ENCODE assay signal across 30 cellular contexts in genomic region chr12:56326533-56326932, GRCh38. TPM values are rescaled to one million over a fixed set of nuclear protein-coding genes. Genes with fewer than 3 reads are reported as not detected.
DNase-seq lines count a peak whose midpoint lies in the region; ATAC-seq, FAIRE-seq and TF ChIP-seq lines count a peak whose summit lies in the region.
"Had no signal": no experiment of that assay in that cellular context is flagged by ENCODE, and none has a peak within 500 bp of the region (broad histone marks: within the 10 kb centered on the region; RNA-seq: fewer than 3 reads in every experiment).

No MANE protein-coding gene starts in this region.

- no peak for FAIRE-seq in K562 (lab: Jason Lieb, UNC)

- H3K27ac ChIP-seq in K562 (ENCODE audit: extremely low read depth, low read depth, low read length) (no peak overlapping the region), WERI-Rb-1 (no peak overlapping the region)
- H3K27ac ChIP-seq: body of pancreas, HL-60, left lung, parathyroid adenoma, thyroid gland had no signal

- H3K4me1 ChIP-seq in K562 (replicated peaks in 1 of 2; ENCODE audit: control insufficient read depth in 2 of 2, insufficient read depth in 2 of 2, low read length in 2 of 2), result peaks cover 10 to 15% of the 10 kb centered on the region in 2 experiments; a peak in 3 of 5 replicates
- H3K4me1 ChIP-seq: body of pancreas, left lung, parathyroid adenoma, thyroid gland had no signal

- no peak overlapping the region for H3K4me3 Mint-ChIP-seq in stimulated activated naive B cell treated with anti-CD40 and anti-IgM and Interleukin-4, amounts not matched to agents 10 μg/mL and 1 μg/mL and 100 μg/mL, for 72 hours
- H3K4me3 Mint-ChIP-seq: central memory CD8-positive, alpha-beta T cell; effector memory CD8-positive, alpha-beta T cell; neural crest cell had no signal

- no peaks in the 10 kb centered on the region for H3K9me3 ChIP-seq in K562 (replicated peaks; ENCODE audit: control insufficient read depth, insufficient read depth, low read depth, low read length)
- H3K9me3 ChIP-seq in WERI-Rb-1 (ENCODE audit: severe bottlenecking), result no peaks in the 10 kb centered on the region
- H3K9me3 ChIP-seq: body of pancreas, left lung, thyroid gland had no signal

- peak; percentile 9 for DNase-seq in NCI-H2029 (lab: John Stamatoyannopoulos, UW)
- DNase-seq in NCI-H2029 treated with DMSO at 0.1 percent for 48 hours (lab: John Stamatoyannopoulos, UW), result no peak
- no peak for DNase-seq in K562 (ENCODE audit: extremely low read depth in 1 of 4, low spot score in 3 of 4)
- DNase-seq in stimulated activated naive B cell treated with anti-CD40 and anti-IgM and Interleukin-4, amounts not matched to agents 10 μg/mL and 1 μg/mL and 100 μg/mL, for 72 hours, result no peak
- no peak for DNase-seq in WERI-Rb-1
- DNase-seq: 8988T; activated CD4-positive, alpha-beta T cell treated with anti-CD3 and anti-CD28 coated beads for 4 hours; activated naive CD4-positive, alpha-beta T cell treated with anti-CD3 and anti-CD28 coated beads, Interleukin-2, amount 50 U/mL, for 16 hours; DND-41; effector memory CD8-positive, alpha-beta T cell; erythroblast; left lung; mesendoderm; NCI-H1436 treated with DMSO at 0.1 percent for 48 hours; NCI-H524; retina; SIG-M5; stimulated activated CD4-positive, alpha-beta T cell treated with anti-CD3 and anti-CD28 coated beads, Interleukin-2, amount 100 ng/mL, for 24 hours had no signal

- no peak overlapping the region for H3K4me3 ChIP-seq in K562
- no peak overlapping the region for H3K4me3 ChIP-seq in WERI-Rb-1 (ENCODE audit: low read depth, low read length)
- H3K4me3 ChIP-seq: body of pancreas, left lung, thyroid gland had no signal

- CTCF ChIA-PET in K562 (lab: Yijun Ruan, JAX; ENCODE audit: low intra/inter-chr PET ratio), result no interaction called here

- H3K9me3 Mint-ChIP-seq in stimulated activated naive B cell treated with anti-CD40 and anti-IgM and Interleukin-4, amounts not matched to agents 10 μg/mL and 1 μg/mL and 100 μg/mL, for 72 hours, result no peaks in the 10 kb centered on the region
- H3K9me3 Mint-ChIP-seq: activated T-helper 2 cell treated with anti-CD3 and anti-CD28 coated beads, Interferon-gamma antibody, Interleukin-2, Interleukin-4, amounts not matched to agents 10 μg/mL and 5 μg/mL and 100 μg/mL, durations not matched to agents 14 hours and 24 hours and 36 hours; central memory CD8-positive, alpha-beta T cell; effector memory CD8-positive, alpha-beta T cell; neural crest cell had no signal

- H4K20me1 ChIP-seq in K562 (replicated peaks; ENCODE audit: control insufficient read depth, insufficient read depth, low read length), result no peaks in the 10 kb centered on the region

- H3K27me3 ChIP-seq in K562 (ENCODE audit: control insufficient read depth in 2 of 2, insufficient read depth in 2 of 2, low read length in 2 of 2), result no peaks in the 10 kb centered on the region
- H3K27me3 ChIP-seq in WERI-Rb-1 (ENCODE audit: insufficient read depth, low read depth, severe bottlenecking), result no peaks in the 10 kb centered on the region
- H3K27me3 ChIP-seq: body of pancreas, left lung, thyroid gland had no signal

- peak overlapping the region in 1 of 2 experiments; percentile 31; a peak in 1 of 4 replicates for H3K9ac ChIP-seq in K562 (ENCODE audit: insufficient read depth in 1 of 2, low read depth in 2 of 2, low read length in 2 of 2)
- H3K9ac ChIP-seq: parathyroid adenoma had no signal

- TF ChIP-seq EP300 in Ishikawa (IDR thresholded peaks at IDR 0.05; ENCODE audit: borderline replicate concordance) (no peak), K562 (IDR thresholded peaks at IDR 0.05; ENCODE audit: low read length) (no peak)

- in situ Hi-C loops in K562 (cut with MboI), result no loop called here

- no peak for TF ChIP-seq RAD21 in Ishikawa (IDR thresholded peaks at IDR 0.05; ENCODE audit: low read depth)
- no peak for TF ChIP-seq RAD21 in K562 (CRISPR knock-in tag; conservative IDR thresholded peaks at IDR 0.05 in 1 of 2, IDR thresholded peaks at IDR 0.05 in 1 of 2)

- TF ChIP-seq CTCF in K562 (IDR thresholded peaks at IDR 0.05 in 2 of 3, conservative IDR thresholded peaks at IDR 0.05 in 1 of 3; ENCODE audit: insufficient read depth in 2 of 3, low read depth in 1 of 3, low read length in 3 of 3) (no peak), WERI-Rb-1 (IDR thresholded peaks at IDR 0.05; ENCODE audit: low read depth, low read length) (no peak)

- intact Hi-C loops in K562 (cut with micrococcal nuclease), result no loop called here

- no peaks in the 10 kb centered on the region for H3K79me2 ChIP-seq in K562 (ENCODE audit: control insufficient read depth, insufficient read depth, low read length)

- peaks cover 10 to 12% of the 10 kb centered on the region in 2 donors for H3K4me1 Mint-ChIP-seq in stimulated activated naive B cell treated with anti-CD40 and anti-IgM and Interleukin-4, amounts not matched to agents 10 μg/mL and 1 μg/mL and 100 μg/mL, for 72 hours
- H3K4me1 Mint-ChIP-seq: central memory CD8-positive, alpha-beta T cell; neural crest cell had no signal

- TF ChIP-seq POLR2A in K562 (conservative IDR thresholded peaks at IDR 0.05), result no peak

- BruUV-seq in K562 (replicated peaks; lab: Mats Ljungman, UMichigan), result no TSS peak

- no peak for ATAC-seq in K562
- peak; percentile 7 to 25 for ATAC-seq in stimulated activated naive B cell treated with anti-CD40 and anti-IgM and Interleukin-4, amounts not matched to agents 10 μg/mL and 1 μg/mL and 100 μg/mL, for 72 hours (replicated peaks)
- ATAC-seq in GM18870 (IDR thresholded peaks at IDR 0.05; ENCODE audit: unreplicated experiment), result no peak
- ATAC-seq in GM21576 (IDR thresholded peaks at IDR 0.05; ENCODE audit: unreplicated experiment), result no peak
- ATAC-seq: body of pancreas; effector memory CD8-positive, alpha-beta T cell; left lung; Panc1 had no signal

- 78% methylated on average over 6 of the region's 6 CpGs for WGBS in K562 (ENCODE audit: insufficient coverage, low coverage, missing lambda C conversion rate)

- peak overlapping the region; percentile 81 for H3K27ac Mint-ChIP-seq in stimulated activated naive B cell treated with anti-CD40 and anti-IgM and Interleukin-4, amounts not matched to agents 10 μg/mL and 1 μg/mL and 100 μg/mL, for 72 hours
- H3K27ac Mint-ChIP-seq: activated T-helper 2 cell treated with anti-CD3 and anti-CD28 coated beads, Interferon-gamma antibody, Interleukin-2, Interleukin-4, amounts not matched to agents 10 μg/mL and 5 μg/mL and 100 μg/mL, durations not matched to agents 14 hours and 24 hours and 36 hours; effector memory CD8-positive, alpha-beta T cell had no signal

- H3K4me2 ChIP-seq in K562 (ENCODE audit: insufficient read depth, low read length), result no peak overlapping the region

- H2AFZ ChIP-seq in K562 (ENCODE audit: low read depth, low read length), result no peak overlapping the region
- H2AFZ ChIP-seq: parathyroid adenoma had no signal

- no peaks in the 10 kb centered on the region for H3K9me1 ChIP-seq in K562 (ENCODE audit: control insufficient read depth, insufficient read depth, low read length)

- POLR2A ChIA-PET in K562 (lab: Yijun Ruan, JAX), result interaction anchor here (0.7 to 0.9 kb wide), 2 partner anchors 10 to 487 kb away, joined by 3 to 4 read pairs; no protein-coding TSS in a partner anchor

- H3K36me3 ChIP-seq in K562 (ENCODE audit: control insufficient read depth, insufficient read depth, low read length) (peaks cover 59% of the 10 kb centered on the region), WERI-Rb-1 (peaks cover 51% of the 10 kb centered on the region)

- peaks cover 41 to 47% of the 10 kb centered on the region in 2 donors for H3K36me3 Mint-ChIP-seq in stimulated activated naive B cell treated with anti-CD40 and anti-IgM and Interleukin-4, amounts not matched to agents 10 μg/mL and 1 μg/mL and 100 μg/mL, for 72 hours

- no peaks in the 10 kb centered on the region for H3K27me3 Mint-ChIP-seq in stimulated activated naive B cell treated with anti-CD40 and anti-IgM and Interleukin-4, amounts not matched to agents 10 μg/mL and 1 μg/mL and 100 μg/mL, for 72 hours
- H3K27me3 Mint-ChIP-seq: central memory CD8-positive, alpha-beta T cell; effector memory CD8-positive, alpha-beta T cell had no signal

RNA-seq across cellular contexts. Expression of gene PAN2, which starts 7.3 kb away (rescaled TPM):
- 615 and 739 TPM in 2 replicates for total RNA-seq in K562 (2011; cell fraction: chromatin; rRNA removed; ENCODE audit: low replicate concordance)
- 296 and 318 TPM in 2 replicates for total RNA-seq in K562 (2011; cell fraction: nucleolus; rRNA removed)
- 263 and 299 TPM in 2 replicates for total RNA-seq in K562 (2011; cell fraction: nucleoplasm; rRNA removed)
- total RNA-seq in K562 (2014; rRNA removed) (25.0 and 25.6 TPM in 2 replicates), K562 (2014; rRNA removed; fragmentation: Illumina TruSeq; extraction: Trizol) (25.9 and 26.0 TPM in 2 replicates), K562 (2015; rRNA removed; fragmentation: Illumina TruSeq; extraction: Trizol) (21.6 and 21.7 TPM in 2 replicates), K562 (2021) (40.2 and 51.4 TPM in 2 replicates)
- polyA plus RNA-seq in K562 (2011; rRNA removed) (66.1 and 134 TPM in 2 replicates), K562 (2014; fragmentation: Illumina TruSeq; extraction: Trizol) (29.1 and 35.3 TPM in 2 replicates), K562 (2014; fragmentation: Nextera tagmentation; extraction: Ambion mirVana) (10 to 100 TPM; 15.0 to 23.9 TPM), K562 (2014; rRNA removed) (39.4 and 65.2 TPM in 2 replicates)
- polyA plus RNA-seq in K562 (2011; cell fraction: cytosol; rRNA removed), result 22.2 and 36.4 TPM in 2 replicates
- polyA plus RNA-seq in K562 (2011; cell fraction: nucleus; rRNA removed), result 942 and 1,795 TPM in 2 replicates
- 42.1 and 71.3 TPM in 2 replicates for polyA plus RNA-seq in K562 (2012)
- polyA minus RNA-seq in K562 (2011; rRNA and poly(A)+ RNA removed), result 27.5 and 64.2 TPM in 2 replicates
- polyA minus RNA-seq in K562 (2011; cell fraction: cytosol; rRNA and poly(A)+ RNA removed), result 13.0 and 14.8 TPM in 2 replicates
- polyA minus RNA-seq in K562 (2011; cell fraction: nucleus; rRNA and poly(A)+ RNA removed), result 98.8 and 223 TPM in 2 replicates

RNA-seq across cellular contexts. Expression of gene CNPY2, which starts 10.7 kb away (rescaled TPM):
- 149 and 200 TPM in 2 replicates for total RNA-seq in K562 (2011; cell fraction: chromatin; rRNA removed; ENCODE audit: low replicate concordance)
- total RNA-seq in K562 (2011; cell fraction: nucleolus; rRNA removed), result 156 TPM in 2 replicates
- 170 and 172 TPM in 2 replicates for total RNA-seq in K562 (2011; cell fraction: nucleoplasm; rRNA removed)
- total RNA-seq in K562 (2014; rRNA removed) (92.1 and 99.8 TPM in 2 replicates), K562 (2014; rRNA removed; fragmentation: Illumina TruSeq; extraction: Trizol) (147 and 150 TPM in 2 replicates), K562 (2015; rRNA removed; fragmentation: Illumina TruSeq; extraction: Trizol) (134 and 138 TPM in 2 replicates), K562 (2021) (126 and 135 TPM in 2 replicates)
- polyA plus RNA-seq in K562 (2011; rRNA removed) (181 and 190 TPM in 2 replicates), K562 (2014; fragmentation: Illumina TruSeq; extraction: Trizol) (139 and 142 TPM in 2 replicates), K562 (2014; fragmentation: Nextera tagmentation; extraction: Ambion mirVana) (10 to 100 TPM; 33.8 to 45.0 TPM), K562 (2014; rRNA removed) (163 and 169 TPM in 2 replicates)
- polyA plus RNA-seq in K562 (2011; cell fraction: cytosol; rRNA removed), result 120 and 165 TPM in 2 replicates
- 78.9 and 103 TPM in 2 replicates for polyA plus RNA-seq in K562 (2011; cell fraction: nucleus; rRNA removed)
- 118 and 164 TPM in 2 replicates for polyA plus RNA-seq in K562 (2012)
- 106 and 114 TPM in 2 replicates for polyA minus RNA-seq in K562 (2011; rRNA and poly(A)+ RNA removed)
- 30.3 and 31.9 TPM in 2 replicates for polyA minus RNA-seq in K562 (2011; cell fraction: cytosol; rRNA and poly(A)+ RNA removed)
- polyA minus RNA-seq in K562 (2011; cell fraction: nucleus; rRNA and poly(A)+ RNA removed), result 22.1 and 38.5 TPM in 2 replicates

RNA-seq across cellular contexts. Expression of gene IL23A, which starts 12.2 kb away (rescaled TPM):
- 5.8 and 7.7 TPM in 2 replicates for total RNA-seq in K562 (2011; cell fraction: chromatin; rRNA removed; ENCODE audit: low replicate concordance)
- 6.0 and 10.7 TPM in 2 replicates for total RNA-seq in K562 (2011; cell fraction: nucleolus; rRNA removed)
- total RNA-seq in K562 (2011; cell fraction: nucleoplasm; rRNA removed), result 8.4 and 11.0 TPM in 2 replicates
- 7.8 and 8.9 TPM in 2 replicates for total RNA-seq in K562 (2014; rRNA removed)
- total RNA-seq in K562 (2014; rRNA removed; fragmentation: Illumina TruSeq; extraction: Trizol), result 9.0 and 9.1 TPM in 2 replicates
- total RNA-seq in K562 (2015; rRNA removed; fragmentation: Illumina TruSeq; extraction: Trizol), result 9.1 TPM in 2 replicates
- 9.6 and 12.5 TPM in 2 replicates for total RNA-seq in K562 (2021)
- polyA plus RNA-seq in K562 (2011; rRNA removed), result 4.4 and 21.6 TPM in 2 replicates
- 9.3 and 22.4 TPM in 2 replicates for polyA plus RNA-seq in K562 (2011; cell fraction: cytosol; rRNA removed)
- 18.8 and 49.0 TPM in 2 replicates for polyA plus RNA-seq in K562 (2011; cell fraction: nucleus; rRNA removed)
- polyA plus RNA-seq in K562 (2012), result 10.0 and 54.7 TPM in 2 replicates
- 20.1 and 22.5 TPM in 2 replicates for polyA plus RNA-seq in K562 (2014; fragmentation: Illumina TruSeq; extraction: Trizol)
- polyA plus RNA-seq in K562 (2014; fragmentation: Nextera tagmentation; extraction: Ambion mirVana), result 10 to 100 TPM; 36.7 to 37.2 TPM
- polyA plus RNA-seq in K562 (2014; rRNA removed), result 21.3 and 29.3 TPM in 2 replicates
- 0.98 and 2.3 TPM in 2 replicates for polyA minus RNA-seq in K562 (2011; rRNA and poly(A)+ RNA removed)
- polyA minus RNA-seq in K562 (2011; cell fraction: cytosol; rRNA and poly(A)+ RNA removed), result 3.3 TPM in 1 of 2 replicates, not detected in the other
- polyA minus RNA-seq in K562 (2011; cell fraction: nucleus; rRNA and poly(A)+ RNA removed), result 0.67 and 3.4 TPM in 2 replicates
- total RNA-seq: body of pancreas, H4 had no signal

RNA-seq across cellular contexts. Expression of gene CS, which starts 26.4 kb away (rescaled TPM):
- total RNA-seq in K562 (2011; cell fraction: chromatin; rRNA removed; ENCODE audit: low replicate concordance), result 232 and 281 TPM in 2 replicates
- 149 and 156 TPM in 2 replicates for total RNA-seq in K562 (2011; cell fraction: nucleolus; rRNA removed)
- total RNA-seq in K562 (2011; cell fraction: nucleoplasm; rRNA removed), result 189 and 239 TPM in 2 replicates
- total RNA-seq in K562 (2014; rRNA removed) (103 and 130 TPM in 2 replicates), K562 (2014; rRNA removed; fragmentation: Illumina TruSeq; extraction: Trizol) (149 and 156 TPM in 2 replicates), K562 (2015; rRNA removed; fragmentation: Illumina TruSeq; extraction: Trizol) (164 and 168 TPM in 2 replicates), K562 (2021) (365 and 375 TPM in 2 replicates)
- polyA plus RNA-seq in K562 (2011; rRNA removed) (107 and 183 TPM in 2 replicates), K562 (2014; fragmentation: Illumina TruSeq; extraction: Trizol) (301 and 390 TPM in 2 replicates), K562 (2014; fragmentation: Nextera tagmentation; extraction: Ambion mirVana) (100 to 1,000 TPM in 1 of 2 experiments, 10 to 100 TPM in 1; 99.9 to 239 TPM), K562 (2014; rRNA removed) (109 and 122 TPM in 2 replicates)
- 101 and 152 TPM in 2 replicates for polyA plus RNA-seq in K562 (2011; cell fraction: cytosol; rRNA removed)
- 173 and 189 TPM in 2 replicates for polyA plus RNA-seq in K562 (2011; cell fraction: nucleus; rRNA removed)
- 183 and 226 TPM in 2 replicates for polyA plus RNA-seq in K562 (2012)
- polyA minus RNA-seq in K562 (2011; rRNA and poly(A)+ RNA removed), result 150 and 226 TPM in 2 replicates
- 315 and 351 TPM in 2 replicates for polyA minus RNA-seq in K562 (2011; cell fraction: cytosol; rRNA and poly(A)+ RNA removed)
- polyA minus RNA-seq in K562 (2011; cell fraction: nucleus; rRNA and poly(A)+ RNA removed), result 64.2 and 101 TPM in 2 replicates

RNA-seq across cellular contexts. Expression of gene STAT2, which starts 33.4 kb away (rescaled TPM):
- total RNA-seq in K562 (2011; cell fraction: chromatin; rRNA removed; ENCODE audit: low replicate concordance), result 323 and 539 TPM in 2 replicates
- total RNA-seq in K562 (2011; cell fraction: nucleolus; rRNA removed), result 245 and 246 TPM in 2 replicates
- total RNA-seq in K562 (2011; cell fraction: nucleoplasm; rRNA removed), result 197 and 224 TPM in 2 replicates
- total RNA-seq in K562 (2014; rRNA removed), result 32.7 and 36.9 TPM in 2 replicates
- total RNA-seq in K562 (2014; rRNA removed; fragmentation: Illumina TruSeq; extraction: Trizol), result 38.6 and 40.3 TPM in 2 replicates
- total RNA-seq in K562 (2015; rRNA removed; fragmentation: Illumina TruSeq; extraction: Trizol), result 39.1 and 40.5 TPM in 2 replicates
- 46.9 and 49.3 TPM in 2 replicates for total RNA-seq in K562 (2021)
- 44.2 and 71.2 TPM in 2 replicates for polyA plus RNA-seq in K562 (2011; rRNA removed)
- 27.4 and 45.5 TPM in 2 replicates for polyA plus RNA-seq in K562 (2011; cell fraction: cytosol; rRNA removed)
- polyA plus RNA-seq in K562 (2011; cell fraction: nucleus; rRNA removed), result 151 and 211 TPM in 2 replicates
- 34.1 and 59.4 TPM in 2 replicates for polyA plus RNA-seq in K562 (2012)
- polyA plus RNA-seq in K562 (2014; fragmentation: Illumina TruSeq; extraction: Trizol), result 38.2 and 39.2 TPM in 2 replicates
- polyA plus RNA-seq in K562 (2014; fragmentation: Nextera tagmentation; extraction: Ambion mirVana), result 10 to 100 TPM; 15.5 to 16.9 TPM
- polyA plus RNA-seq in K562 (2014; rRNA removed), result 39.1 and 40.1 TPM in 2 replicates
- polyA minus RNA-seq in K562 (2011; rRNA and poly(A)+ RNA removed), result 69.6 and 79.5 TPM in 2 replicates
- 28.8 and 40.3 TPM in 2 replicates for polyA minus RNA-seq in K562 (2011; cell fraction: cytosol; rRNA and poly(A)+ RNA removed)
- polyA minus RNA-seq in K562 (2011; cell fraction: nucleus; rRNA and poly(A)+ RNA removed), result 75.9 and 148 TPM in 2 replicates

Comparison
In these comparisons a context has a peak if more than half of its experiments do, and no peak if none do; other contexts are left out.
1. ATAC-seq: peak in stimulated activated naive B cell treated with anti-CD40 and anti-IgM and Interleukin-4, amounts not matched to agents 10 μg/mL and 1 μg/mL and 100 μg/mL, for 72 hours (2 of 2); none in K562 (single experiment), GM18870 (single experiment) and GM21576 (single experiment).